34 cellular contexts compared by ENCODE assay signal in genomic region chr5:109524555-109524954, GRCh38.
"Had no signal": no experiment of that assay in that cellular context is flagged by ENCODE, and none has a peak within 500 bp of the region (broad histone marks: within the 10 kb centered on the region; RNA-seq: fewer than 3 reads in every experiment).

No MANE protein-coding gene starts in this region.

- H3K36me3 ChIP-seq: MG63 had no signal

- H3K9me3 ChIP-seq: MG63 had no signal

- DNase-seq: Karpas-422, Kasumi-1, MG63, MM.1S, MV-4-11, NCI-H1048, NCI-H1092, NCI-H1092 treated with DMSO at 0.1 percent for 48 hours, NCI-H1105, NCI-H1105 treated with DMSO at 0.1 percent for 48 hours, NCI-H1417, NCI-H1417 treated with DMSO at 0.1 percent for 48 hours, NCI-H1436, NCI-H1436 treated with DMSO at 0.1 percent for 48 hours, NCI-H146, NCI-H1694, NCI-H1694 treated with DMSO at 0.1 percent for 48 hours, NCI-H187, NCI-H187 treated with DMSO at 0.1 percent for 48 hours, NCI-H1930, NCI-H2029, NCI-H2029 treated with DMSO at 0.1 percent for 48 hours, NCI-H2081, NCI-H2081 treated with DMSO at 0.1 percent for 48 hours, NCI-H2107, NCI-H2171, NCI-H2171 treated with DMSO at 0.1 percent for 48 hours, NCI-H2227 treated with DMSO at 0.1 percent for 48 hours, NCI-H226, NCI-H345, NCI-H446, NCI-H446 treated with DMSO at 0.1 percent for 48 hours, NCI-H510A, NCI-H510A treated with DMSO at 0.1 percent for 48 hours had no signal

- H3K27me3 ChIP-seq: MG63 had no signal

- H3K4me3 ChIP-seq: MG63 had no signal
